Comparison of ENCODE assay signal across 11 cellular contexts in genomic region chr1:207312604-207312920, GRCh38.
"Had no signal": no experiment of that assay in that cellular context is flagged by ENCODE, and none has a peak within 500 bp of the region (broad histone marks: within the 10 kb centered on the region; RNA-seq: fewer than 3 reads in every experiment).

No MANE protein-coding gene starts in this region.

- H3K27me3 Mint-ChIP-seq: activated naive CD8-positive, alpha-beta T cell treated with anti-CD3 and anti-CD28 coated beads, Interleukin-2, amount 50 U/mL, for 24 hours; naive B cell had no signal

- H3K4me3 Mint-ChIP-seq: activated naive CD8-positive, alpha-beta T cell treated with anti-CD3 and anti-CD28 coated beads, Interleukin-2, amount 50 U/mL, for 24 hours had no signal

- H3K36me3 Mint-ChIP-seq: naive B cell had no signal

- H3K4me3 ChIP-seq: lung, pancreas, tibial artery had no signal

- H3K27ac Mint-ChIP-seq: activated naive CD8-positive, alpha-beta T cell treated with anti-CD3 and anti-CD28 coated beads, Interleukin-2, amount 50 U/mL, for 24 hours had no signal

- H3K27ac ChIP-seq: pancreas, tibial artery had no signal

- H3K9me3 Mint-ChIP-seq: activated naive CD8-positive, alpha-beta T cell treated with anti-CD3 and anti-CD28 coated beads, Interleukin-2, amount 50 U/mL, for 24 hours; naive B cell had no signal

- DNase-seq: activated naive CD4-positive, alpha-beta T cell treated with Interleukin-2 at 50 U/mL for 16 hours; activated naive CD8-positive, alpha-beta T cell treated with anti-CD3 and anti-CD28 coated beads, Interleukin-2, amount 50 U/mL, for 24 hours; activated T-cell treated with anti-CD3 and anti-CD28 coated beads for 4 hours; head of caudate nucleus; left cardiac atrium; naive B cell; pancreas; stimulated activated CD4-positive, alpha-beta T cell treated with anti-CD3 and anti-CD28 coated beads, Interleukin-2, amount 100 ng/mL, for 48 hours; stimulated activated naive CD4-positive, alpha-beta T cell; tibial artery had no signal
